Comparison of ENCODE assay signal across 8 cellular contexts in genomic region chr14:49598479-49599301, GRCh38. TPM values are rescaled to one million over a fixed set of nuclear protein-coding genes. Genes with fewer than 3 reads are reported as not detected.
DNase-seq lines count a peak whose midpoint lies in the region; ATAC-seq and TF ChIP-seq lines count a peak whose summit lies in the region.

Gene LRR1, plus strand, starts transcription at chr14:49598940. Its CDS starts 81 bp downstream, at chr14:49599021.

- peak within 1 kb of the TSS; percentile 88 for H3K4me3 ChIP-seq in coronary artery

- ATAC-seq in HG03439 (IDR thresholded peaks at IDR 0.05; ENCODE audit: unreplicated experiment) = peak; percentile 64
- ATAC-seq in left lobe of liver = peak; percentile 75

- H3K36me3 Mint-ChIP-seq in activated CD4-positive, alpha-beta T cell treated with anti-CD3 and anti-CD28 coated beads, Interleukin-2, amount 10 ng/mL, durations not matched to agents 24 days and 14 days (ENCODE audit: low read depth) = peaks cover 29% of the 10 kb centered on the region

- no peak for TF ChIP-seq CTCF in coronary artery (IDR thresholded peaks at IDR 0.05)

- intact Hi-C loops in activated CD4-positive, alpha-beta T cell treated with anti-CD3 and anti-CD28 coated beads, Interleukin-2, amount 10 ng/mL, durations not matched to agents 24 days and 14 days (cut with micrococcal nuclease) = loop anchor here (1.0 kb wide), 4 partner anchors 12 to 518 kb away; partner anchors contain the start of genes MGAT2, POLE2, RPL36AL and RPS29

- H3K27ac ChIP-seq in coronary artery = peak within 1 kb of the TSS; percentile 88 to 92

- H3K4me3 Mint-ChIP-seq in activated CD4-positive, alpha-beta T cell treated with anti-CD3 and anti-CD28 coated beads, Interleukin-2, amount 10 ng/mL, durations not matched to agents 24 days and 14 days = peak within 1 kb of the TSS; percentile 96

- TF ChIP-seq POLR2A in GM19193 (IDR thresholded peaks at IDR 0.05; ENCODE audit: extremely low read depth, insufficient read depth, insufficient read length) = peak; percentile 89

- H3K4me1 Mint-ChIP-seq in activated CD4-positive, alpha-beta T cell treated with anti-CD3 and anti-CD28 coated beads, Interleukin-2, amount 10 ng/mL, durations not matched to agents 24 days and 14 days = peaks cover 25% of the 10 kb centered on the region

- H3K27me3 Mint-ChIP-seq in activated CD4-positive, alpha-beta T cell treated with anti-CD3 and anti-CD28 coated beads, Interleukin-2, amount 10 ng/mL, durations not matched to agents 24 days and 14 days = no peaks in the 10 kb centered on the region

- H3K9me3 Mint-ChIP-seq in activated CD4-positive, alpha-beta T cell treated with anti-CD3 and anti-CD28 coated beads, Interleukin-2, amount 10 ng/mL, durations not matched to agents 24 days and 14 days = no peaks in the 10 kb centered on the region

- DNase-seq in Ammon's horn (ENCODE audit: low spot score) (peak; percentile 84), NCI-H510A (lab: John Stamatoyannopoulos, UW) (peak; percentile 69), coronary artery (ENCODE audit: low spot score) (peak; percentile 87), left lobe of liver (ENCODE audit: low spot score) (peak; percentile 91)
- peak; percentile 97 for DNase-seq in activated CD4-positive, alpha-beta T cell treated with anti-CD3 and anti-CD28 coated beads, Interleukin-2, amount 10 ng/mL, durations not matched to agents 24 days and 14 days
- peak; percentile 88 to 90 for DNase-seq in stimulated activated CD4-positive, alpha-beta T cell treated with anti-CD3 and anti-CD28 coated beads, Interleukin-2, amount 100 ng/mL, for 24 hours

- peak within 1 kb of the TSS; percentile 94 for H3K27ac Mint-ChIP-seq in activated CD4-positive, alpha-beta T cell treated with anti-CD3 and anti-CD28 coated beads, Interleukin-2, amount 10 ng/mL, durations not matched to agents 24 days and 14 days

RNA-seq across cellular contexts. Expression of gene LRR1, which starts in this region (rescaled TPM):
- 47.7 and 50.4 TPM in 2 replicates for total RNA-seq in activated CD4-positive, alpha-beta T cell treated with anti-CD3 and anti-CD28 coated beads, Interleukin-2, amount 10 ng/mL, durations not matched to agents 24 days and 14 days
- total RNA-seq in left lobe of liver = 4.8 TPM

Comparison
In these comparisons a context has a peak if more than half of its experiments do, and no peak if none do; other contexts are left out.
1. Peak in every context shown above with its lines: DNase-seq, ATAC-seq, H3K4me3 ChIP-seq and H3K27ac ChIP-seq.